Comparison of ENCODE assay signal across 12 cellular contexts in genomic region chr12:96136129-96136528, GRCh38. TPM values are rescaled to one million over a fixed set of nuclear protein-coding genes. Genes with fewer than 3 reads are reported as not detected.
DNase-seq lines count a peak whose midpoint lies in the region; ATAC-seq and TF ChIP-seq lines count a peak whose summit lies in the region.
"Had no signal": no experiment of that assay in that cellular context is flagged by ENCODE, and none has a peak within 500 bp of the region (broad histone marks: within the 10 kb centered on the region; RNA-seq: fewer than 3 reads in every experiment).

No MANE protein-coding gene starts in this region.

- H3K4me1 ChIP-seq in Panc1 (ENCODE audit: control insufficient read depth, insufficient read depth, low read length) (no peaks in the 10 kb centered on the region), esophagus squamous epithelium (peaks cover 0 to 20% (median under 1%) of the 10 kb centered on the region in 3 donors)

- H3K27me3 ChIP-seq in Panc1 (ENCODE audit: control insufficient read depth, insufficient read depth, low read length) (peaks cover under 1% of the 10 kb centered on the region; the same call in 1 of the 2 replicates), esophagus squamous epithelium (no peaks in the 10 kb centered on the region)

- no peak overlapping the region for H3K4me3 ChIP-seq in Panc1 (ENCODE audit: low read depth in 2 of 2, low read length in 2 of 2)
- H3K4me3 ChIP-seq in esophagus squamous epithelium = no peak overlapping the region

- CTCF ChIA-PET in Panc1 (lab: Charles Lee) = no interaction called here

- H3K27ac ChIP-seq in Panc1 (ENCODE audit: low read length) (no peak overlapping the region), esophagus squamous epithelium (peak overlapping the region; percentile 13 to 76 (median 66))

- TF ChIP-seq POLR2A in esophagus squamous epithelium (IDR thresholded peaks at IDR 0.05) = no peak

- WGBS in esophagus squamous epithelium, 2 donors = 67 to 79% methylated on average over 3 of the region's 3 CpGs

- TF ChIP-seq CTCF in Panc1 (IDR thresholded peaks at IDR 0.05) = no peak
- no peak for TF ChIP-seq CTCF in esophagus squamous epithelium (IDR thresholded peaks at IDR 0.05)

- POLR2A ChIA-PET in Panc1 (lab: Charles Lee) = no interaction called here

- H3K9me3 ChIP-seq in Panc1 (ENCODE audit: control insufficient read depth, insufficient read depth, low read depth, low read length) (no peaks in the 10 kb centered on the region), esophagus squamous epithelium (no peaks in the 10 kb centered on the region)

- intact Hi-C loops in Panc1 (cut with micrococcal nuclease; ENCODE audit: unreplicated experiment) (no loop called here), esophagus squamous epithelium (cut with DNase I) (no loop called here)

- H3K36me3 ChIP-seq in Panc1 (ENCODE audit: control insufficient read depth, insufficient read depth, low read length) = no peaks in the 10 kb centered on the region
- H3K36me3 ChIP-seq in esophagus squamous epithelium = no peaks in the 10 kb centered on the region

- in situ Hi-C loops in Panc1 (cut with HindIII; ENCODE audit: low pct_unique_long_range_greater_than_20kb, low sequenced_read_pairs) = no loop called here

- DNase-seq in Daoy (ENCODE audit: low read depth) = peak; percentile 76
- DNase-seq in Panc1 (ENCODE audit: low read depth, low spot score) = no peak
- DNase-seq in esophagus squamous epithelium (lab: John Stamatoyannopoulos, UW) = no peak
- DNase-seq in pulmonary artery endothelial cell (ENCODE audit: low read depth, low spot score) = peak; percentile 48
- DNase-seq in LoVo (ENCODE audit: low spot score) = no peak
- DNase-seq in activated CD8-positive, alpha-beta memory T cell treated with anti-CD3 and anti-CD28 coated beads, Interleukin-2, amount 50 U/mL, for 4 hours = no peak
- DNase-seq in HPDE6-E6E7 (ENCODE audit: extremely low spot score) = no peak
- DNase-seq: activated T-cell treated with anti-CD3 and anti-CD28 coated beads, Interleukin-2, amount 50 U/mL, for 4 hours; effector memory CD4-positive, alpha-beta T cell; retina; T-helper 9 cell had no signal

- no TSS peak for BruUV-seq in Panc1 (replicated peaks; lab: Mats Ljungman, UMichigan)

- ATAC-seq in Panc1 (peak; percentile 34; the same call in 1 of the 2 replicates), HG03520 (IDR thresholded peaks at IDR 0.05; ENCODE audit: unreplicated experiment) (no peak)

RNA-seq across cellular contexts. Expression of gene ELK3, which starts 58.0 kb away (rescaled TPM):
- 26.0 and 27.4 TPM in 2 replicates for total RNA-seq in Daoy (2014; rRNA removed; shearing (Covaris generic))
- total RNA-seq in Panc1 (2021; ENCODE audit: unreplicated experiment) (25.1 TPM), esophagus squamous epithelium (10 to 100 TPM; 24.8 to 44.0 (median 34.8) TPM), pulmonary artery endothelial cell (22.0 and 31.9 TPM in 2 replicates)
- 21.8 TPM for polyA plus RNA-seq in Panc1 (2012; ENCODE audit: insufficient read length)

Comparison
In these comparisons a context has a peak if more than half of its experiments do, and no peak if none do; other contexts are left out.
1. DNase-seq: peak in Daoy (single experiment) and pulmonary artery endothelial cell (single experiment); none in Panc1 (single experiment), esophagus squamous epithelium (single experiment), LoVo (single experiment), activated CD8-positive, alpha-beta memory T cell treated with anti-CD3 and anti-CD28 coated beads, Interleukin-2, amount 50 U/mL, for 4 hours (single experiment) and HPDE6-E6E7 (single experiment).